In the genomic region with DNA sequence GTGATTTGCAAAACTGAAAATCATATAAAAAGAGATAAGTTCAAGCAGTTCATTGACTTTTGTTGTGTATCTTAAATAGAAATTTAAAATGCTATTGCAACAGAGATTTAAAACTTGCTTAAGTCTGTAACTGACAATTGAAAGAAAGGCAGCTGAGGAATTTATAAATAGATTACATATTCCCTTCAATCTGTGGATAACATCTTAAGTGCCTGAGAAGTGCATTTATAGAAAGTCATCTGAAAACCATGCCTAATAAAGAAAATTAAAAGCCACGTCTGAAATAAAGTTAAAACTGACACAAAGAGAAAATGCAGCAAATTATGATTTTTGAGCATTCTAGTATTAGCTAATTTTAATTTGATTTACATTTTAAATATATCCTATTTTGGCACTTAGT, we compare ENCODE assay signal across 25 cellular contexts.
"Had no signal": no experiment of that assay in that cellular context is flagged by ENCODE, and none has a peak within 500 bp of the region (broad histone marks: within the 10 kb centered on the region; RNA-seq: fewer than 3 reads in every experiment).

No MANE protein-coding gene starts in this region.

- H3K27me3 ChIP-seq: colonic mucosa, esophagus squamous epithelium, gastrocnemius medialis, heart right ventricle, left lung had no signal

- H3K4me3 ChIP-seq: colonic mucosa, esophagus squamous epithelium, gastrocnemius medialis, heart right ventricle, left lung, lower lobe of right lung, mucosa of descending colon had no signal

- H3K36me3 ChIP-seq: colonic mucosa, esophagus squamous epithelium, gastrocnemius medialis, heart right ventricle, left lung, lower lobe of right lung had no signal

- ATAC-seq: effector memory CD8-positive, alpha-beta T cell; esophagus mucosa; gastrocnemius medialis; heart right ventricle; left cardiac atrium; left lung; left ventricle myocardium superior; lower lobe of right lung; mucosa of descending colon had no signal

- H3K9me3 ChIP-seq: colonic mucosa, esophagus squamous epithelium, gastrocnemius medialis, heart right ventricle, lower lobe of right lung, mucosa of descending colon had no signal

- H3K4me1 ChIP-seq: colonic mucosa, esophagus squamous epithelium, gastrocnemius medialis, heart right ventricle, left lung, lower lobe of right lung had no signal

- DNase-seq: colonic mucosa; cortex of kidney; effector CD8-positive, alpha-beta T cell; effector memory CD8-positive, alpha-beta T cell; endodermal cell; erythroblast; esophagus squamous epithelium; foreskin fibroblast; foreskin melanocyte; gastrocnemius medialis; glutamatergic neuron; head of caudate nucleus; heart right ventricle; hippocampal formation; islet precursor cell; kidney; left cardiac atrium; left lung; left ventricle myocardium superior; lower lobe of right lung; mesenchymal stem cell; mucosa of descending colon; naive B cell had no signal

- H3K27ac ChIP-seq: colonic mucosa, epithelial cell of prostate, esophagus squamous epithelium, gastrocnemius medialis, heart right ventricle, left lung, lower lobe of right lung had no signal
